In genomic region chr2:129979629-129980155, GRCh38 we compare ENCODE assay signal across 10 cellular contexts. TPM values are rescaled to one million over a fixed set of nuclear protein-coding genes. Genes with fewer than 3 reads are reported as not detected.
DNase-seq lines count a peak whose midpoint lies in the region; ATAC-seq and TF ChIP-seq lines count a peak whose summit lies in the region.
"Not testable (repeated sequence)": the region's sequence is repeated elsewhere in the genome, so short reads cannot be mapped to it uniquely, and the experiment has no call there.
"Had no signal": no experiment of that assay in that cellular context is flagged by ENCODE, and none has a peak within 500 bp of the region (broad histone marks: within the 10 kb centered on the region; RNA-seq: fewer than 3 reads in every experiment).

RAB6C (plus strand) TSS chr2:129979666; CDS start chr2:129980116, 450 bp downstream.

- ATAC-seq in RWPE2 (ENCODE audit: low read depth): peak; percentile 76
- ATAC-seq in omental fat pad (ENCODE audit: low FRiP score): peak; percentile 85

- peak within 1 kb of the TSS; percentile 62 for H3K4me3 Mint-ChIP-seq in activated naive CD8-positive, alpha-beta T cell treated with anti-CD3 and anti-CD28 coated beads for 36 hours

- H3K4me1 Mint-ChIP-seq in activated naive CD8-positive, alpha-beta T cell treated with anti-CD3 and anti-CD28 coated beads for 36 hours: not testable (repeated sequence)

- DNase-seq in D341Med (ENCODE audit: low spot score): peak; percentile 33
- DNase-seq in HL-60 (ENCODE audit: low read depth in 1 of 2, low spot score in 1 of 2): peak in 1 of 2 experiments; percentile 12
- DNase-seq in RWPE2 (ENCODE audit: low spot score); esophagus squamous epithelium (lab: John Stamatoyannopoulos, UW); omental fat pad (ENCODE audit: low spot score); tibial nerve (ENCODE audit: low spot score in 2 of 2): not testable (repeated sequence)
- DNase-seq in activated naive CD8-positive, alpha-beta T cell treated with anti-CD3 and anti-CD28 coated beads for 36 hours: peak; percentile 4
- DNase-seq in islet precursor cell: peak; percentile 83

- TF ChIP-seq CTCF in HL-60 (IDR thresholded peaks at IDR 0.05; ENCODE audit: insufficient read depth, low read length); RWPE2 (IDR thresholded peaks at IDR 0.05; ENCODE audit: poor library complexity, severe bottlenecking); esophagus squamous epithelium (IDR thresholded peaks at IDR 0.05); omental fat pad (IDR thresholded peaks at IDR 0.05); tibial nerve (IDR thresholded peaks at IDR 0.05): not testable (repeated sequence)

- H3K27me3 ChIP-seq in HL-60 (ENCODE audit: insufficient read depth, poor library complexity, severe bottlenecking) (peaks cover 11% of the 10 kb centered on the region), RWPE2 (ENCODE audit: insufficient read depth, poor library complexity, severe bottlenecking) (peaks cover 26% of the 10 kb centered on the region), esophagus squamous epithelium (peaks cover 0 to 80% (median 0%) of the 10 kb centered on the region in 4 donors), tibial nerve (peaks cover 0 to 30% of the 10 kb centered on the region in 2 donors)

- not testable (repeated sequence) for TF ChIP-seq POLR2A in esophagus squamous epithelium (IDR thresholded peaks at IDR 0.05); tibial nerve (IDR thresholded peaks at IDR 0.05)

- not testable (repeated sequence) for H3K27ac Mint-ChIP-seq in activated naive CD8-positive, alpha-beta T cell treated with anti-CD3 and anti-CD28 coated beads for 36 hours

- intact Hi-C loops in esophagus squamous epithelium (cut with DNase I): not testable (repeated sequence)

- H3K4me3 ChIP-seq in HL-60 (replicated peaks; ENCODE audit: insufficient read depth, low read length): peak within 1 kb of the TSS; percentile 28
- not testable (repeated sequence) for H3K4me3 ChIP-seq in RWPE2 (ENCODE audit: severe bottlenecking)
- H3K4me3 ChIP-seq in esophagus squamous epithelium: peak within 1 kb of the TSS; percentile 13 to 64 (median 45)
- H3K4me3 ChIP-seq in tibial nerve: peak within 1 kb of the TSS in 3 of 4 donors; percentile 11 to 33 (median 26)

- not testable (repeated sequence) for TF ChIP-seq EP300 in tibial nerve (IDR thresholded peaks at IDR 0.05)

- not testable (repeated sequence) for H3K36me3 ChIP-seq in RWPE2 (ENCODE audit: low read depth); esophagus squamous epithelium; tibial nerve

- not testable (repeated sequence) for H3K9me3 ChIP-seq in RWPE2 (ENCODE audit: severe bottlenecking); esophagus squamous epithelium; tibial nerve

- WGBS in esophagus squamous epithelium, 2 donors: 0 to 2% methylated on average over 19 of the region's 54 CpGs
- WGBS in tibial nerve, 2 donors: 3 to 6% methylated on average over 27 to 38 of the region's 54 CpGs

- not testable (repeated sequence) for H3K4me1 ChIP-seq in RWPE2 (ENCODE audit: insufficient read depth, poor library complexity, severe bottlenecking); esophagus squamous epithelium; tibial nerve

- not testable (repeated sequence) for H3K36me3 Mint-ChIP-seq in activated naive CD8-positive, alpha-beta T cell treated with anti-CD3 and anti-CD28 coated beads for 36 hours

- H3K27me3 Mint-ChIP-seq in activated naive CD8-positive, alpha-beta T cell treated with anti-CD3 and anti-CD28 coated beads for 36 hours: peaks cover 70% of the 10 kb centered on the region

- H3K9me3 Mint-ChIP-seq in activated naive CD8-positive, alpha-beta T cell treated with anti-CD3 and anti-CD28 coated beads for 36 hours: not testable (repeated sequence)

- not testable (repeated sequence) for H3K27ac ChIP-seq in HL-60 (replicated peaks); RWPE2 (ENCODE audit: poor library complexity, severe bottlenecking); tibial nerve
- peak within 1 kb of the TSS in 3 of 4 donors; percentile 39 to 54 (median 53) for H3K27ac ChIP-seq in esophagus squamous epithelium

RNA-seq across cellular contexts. Expression of gene RAB6C, which starts in this region (rescaled TPM):
- not detected for total RNA-seq in activated naive CD8-positive, alpha-beta T cell treated with anti-CD3 and anti-CD28 coated beads for 36 hours
- total RNA-seq in esophagus squamous epithelium (not detected), omental fat pad (under 1 TPM in 1 of 4 donors, not detected in 3; 0.19 TPM), tibial nerve (not detected)
- total RNA-seq: SJCRH30, subcutaneous adipose tissue had no signal

Comparison
In these comparisons a context has a peak if more than half of its experiments do, and no peak if none do; other contexts are left out.
1. Peak in DNase-seq in activated naive CD8-positive, alpha-beta T cell treated with anti-CD3 and anti-CD28 coated beads for 36 hours; RNA of the gene not detected or under 1 TPM.
2. Peak in ATAC-seq in omental fat pad; RNA of the gene not detected or under 1 TPM.